Comparison of ENCODE assay signal across 1 cellular context in genomic region chr12:67052981-67053380, GRCh38.
TF ChIP-seq lines count a peak whose summit lies in the region.

No MANE protein-coding gene starts in this region.

TF ChIP-seq in A549, 52 proteins besides CTCF, POLR2A, EP300 and RAD21 (continued from another document):
- TF ChIP-seq PBX3 (IDR thresholded peaks at IDR 0.05) (no peak), MYC (IDR thresholded peaks at IDR 0.05; ENCODE audit: borderline replicate concordance, low read length) (no peak), PHF8 (IDR thresholded peaks at IDR 0.05; ENCODE audit: borderline replicate concordance, low read depth) (no peak), BCL3 (IDR thresholded peaks at IDR 0.05) (no peak), FOXS1 (CRISPR knock-in tag; IDR thresholded peaks at IDR 0.05) (no peak), CBX2 (IDR thresholded peaks at IDR 0.05; ENCODE audit: borderline replicate concordance, low read depth) (no peak), RARB (CRISPR knock-in tag; IDR thresholded peaks at IDR 0.05) (no peak)
